In genomic region chr12:110256780-110257431, GRCh38 we compare ENCODE assay signal across 12 cellular contexts. TPM values are rescaled to one million over a fixed set of nuclear protein-coding genes. Genes with fewer than 3 reads are reported as not detected.
DNase-seq lines count a peak whose midpoint lies in the region; ATAC-seq and TF ChIP-seq lines count a peak whose summit lies in the region.
"Had no signal": no experiment of that assay in that cellular context is flagged by ENCODE, and none has a peak within 500 bp of the region (broad histone marks: within the 10 kb centered on the region; RNA-seq: fewer than 3 reads in every experiment).

No MANE protein-coding gene starts in this region.

- TF ChIP-seq POLR2A in right lobe of liver (IDR thresholded peaks at IDR 0.05) (no peak), stomach (IDR thresholded peaks at IDR 0.05) (no peak), prostate gland (IDR thresholded peaks at IDR 0.05) (no peak)

- TF ChIP-seq EP300 in stomach (IDR thresholded peaks at IDR 0.05), result no peak

- TF ChIP-seq CTCF in cardiac fibroblast (IDR thresholded peaks at IDR 0.05; ENCODE audit: low read depth, low read length) (no peak), right lobe of liver (IDR thresholded peaks at IDR 0.05) (no peak), stomach (IDR thresholded peaks at IDR 0.05) (no peak), prostate gland (IDR thresholded peaks at IDR 0.05) (no peak)

- peak; percentile 54 to 64 (median 60) for ATAC-seq in right lobe of liver
- ATAC-seq in GM18858 (IDR thresholded peaks at IDR 0.05; ENCODE audit: unreplicated experiment), result no peak
- ATAC-seq: activated CD4-positive, alpha-beta T cell treated with anti-CD3 and anti-CD28 coated beads for 36 hours had no signal

- DNase-seq in KG1 (lab: John Stamatoyannopoulos, UW), result peak; percentile 12
- peak; percentile 71 to 85 for DNase-seq in cardiac fibroblast (ENCODE audit: low read depth in 2 of 2)
- DNase-seq in right lobe of liver, result peak in 1 of 3 donors; percentile 33
- DNase-seq in stomach, result peak; percentile 28
- DNase-seq in prostate gland (ENCODE audit: low spot score), result no peak
- no peak for DNase-seq in NCI-H1092 (lab: John Stamatoyannopoulos, UW)
- DNase-seq in NAMALWA (ENCODE audit: low spot score), result no peak
- DNase-seq: activated CD4-positive, alpha-beta T cell treated with anti-CD3 and anti-CD28 coated beads for 36 hours; activated naive CD4-positive, alpha-beta T cell treated with anti-CD3 and anti-CD28 coated beads, Interleukin-2, amount 10 ng/mL, durations not matched to agents 7 days and 5 days; Calu3; effector memory CD4-positive, alpha-beta T cell had no signal

- no peak overlapping the region for H3K27ac ChIP-seq in right lobe of liver
- peak overlapping the region in 4 of 5 donors; percentile 15 to 55 (median 37) for H3K27ac ChIP-seq in stomach
- H3K27ac ChIP-seq in prostate gland, result peak overlapping the region in 1 of 2 donors; percentile 27

- H3K9me3 ChIP-seq in right lobe of liver (no peaks in the 10 kb centered on the region), stomach (no peaks in the 10 kb centered on the region), prostate gland (no peaks in the 10 kb centered on the region)

- WGBS in right lobe of liver (ENCODE audit: insufficient coverage, low coverage, low lambda C conversion rate, missing lambda C conversion rate), result 50% methylated on average over 5 of the region's 12 CpGs
- WGBS in stomach, 5 donors, result 62 to 86% (median 77%) methylated on average over 8 to 12 of the region's 12 CpGs
- WGBS in prostate gland, result 53% methylated on average over 12 of the region's 12 CpGs

- H3K27me3 ChIP-seq in right lobe of liver (no peaks in the 10 kb centered on the region), stomach (no peaks in the 10 kb centered on the region), prostate gland (replicated peaks; ENCODE audit: insufficient read depth) (no peaks in the 10 kb centered on the region)

- H3K4me3 ChIP-seq in cardiac fibroblast (replicated peaks in 1 of 2; ENCODE audit: low read depth in 2 of 2, low read length in 2 of 2), result no peak overlapping the region
- H3K4me3 ChIP-seq in right lobe of liver, result no peak overlapping the region
- H3K4me3 ChIP-seq in stomach, result no peak overlapping the region
- no peak overlapping the region for H3K4me3 ChIP-seq in prostate gland

- H3K4me1 ChIP-seq in right lobe of liver (peaks cover 0 to 18% (median 0%) of the 10 kb centered on the region in 4 donors), stomach (peaks cover 14 to 29% (median 15%) of the 10 kb centered on the region in 4 donors), prostate gland (replicated peaks) (no peaks in the 10 kb centered on the region)

- intact Hi-C loops in right lobe of liver (cut with DNase I), result no loop called here
- intact Hi-C loops in stomach (cut with DNase I; ENCODE audit: low total_unique reads), result no loop called here
- intact Hi-C loops in prostate gland (cut with DNase I), result no loop called here

- no peaks in the 10 kb centered on the region for H3K36me3 ChIP-seq in right lobe of liver
- H3K36me3 ChIP-seq in stomach, result no peaks in the 10 kb centered on the region
- no peaks in the 10 kb centered on the region for H3K36me3 ChIP-seq in prostate gland

RNA-seq across cellular contexts. Expression of gene ATP2A2, which starts 24.1 kb away (rescaled TPM):
- 100 to 1,000 TPM in 4 of 6 experiments, 10 to 100 TPM in 2; 95.6 to 155 (median 113) TPM for total RNA-seq in right lobe of liver
- 100 to 1,000 TPM; 102 to 202 (median 118) TPM for total RNA-seq in stomach
- polyA plus RNA-seq in stomach, result 10 to 100 TPM; 14.1 to 29.6 (median 23.7) TPM
- total RNA-seq in prostate gland, result 100 to 1,000 TPM; 121 to 209 TPM

Comparison
In these comparisons a context has a peak if more than half of its experiments do, and no peak if none do; other contexts are left out.
1. DNase-seq: peak in KG1 (single experiment), cardiac fibroblast (2 of 2) and stomach (single experiment); none in prostate gland (single experiment), NCI-H1092 (single experiment) and NAMALWA (single experiment).
2. H3K27ac ChIP-seq: peak in stomach (4 of 5); none in right lobe of liver (0 of 3).